ENCODE assay signal across 24 cellular contexts in the genomic region with DNA sequence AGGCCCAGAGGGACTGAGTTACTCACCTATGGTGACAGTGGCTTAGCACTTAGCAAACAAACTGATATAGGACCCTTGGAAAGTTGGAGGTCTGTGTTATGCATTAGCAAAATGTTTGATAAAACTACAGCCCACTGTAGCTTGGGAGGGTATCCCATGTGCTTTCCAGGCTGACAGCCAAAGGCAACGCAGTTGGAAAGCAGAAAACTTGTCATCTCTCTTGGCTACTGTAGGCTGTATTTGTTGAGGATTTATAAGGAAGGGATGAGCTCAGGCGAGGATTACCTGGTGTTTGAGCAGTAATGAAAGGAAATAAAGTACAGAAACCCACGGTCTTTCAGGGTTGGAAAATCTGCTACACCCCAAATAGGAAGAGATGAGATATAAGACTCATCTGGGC. TPM values are rescaled to one million over a fixed set of nuclear protein-coding genes. Genes with fewer than 3 reads are reported as not detected.
A peak's percentile ranks its signal among the peaks of the same experiment; 100 is the strongest.
DNase-seq lines count a peak whose midpoint lies in the region; ATAC-seq and TF ChIP-seq lines count a peak whose summit lies in the region.
"Had no signal": no experiment of that assay in that cellular context is flagged by ENCODE, and none has a peak within 500 bp of the region (broad histone marks: within the 10 kb centered on the region; RNA-seq: fewer than 3 reads in every experiment).

No MANE protein-coding gene starts in this region.

- H3K9me3 ChIP-seq in left ventricle myocardium inferior (replicated peaks), result no peaks in the 10 kb centered on the region
- no peaks in the 10 kb centered on the region for H3K9me3 ChIP-seq in right atrium auricular region
- H3K9me3 ChIP-seq: Caco-2, SJCRH30 had no signal

- peak overlapping the region; percentile 53 for H3K27ac Mint-ChIP-seq in stimulated activated effector memory CD8-positive, alpha-beta T cell treated with anti-CD3 and anti-CD28 coated beads, Interleukin-12 subunit alpha, Interleukin-12 subunit beta, amount 100 ng/mL, for 72 hours
- H3K27ac Mint-ChIP-seq: CD4-positive, alpha-beta T cell had no signal

- no peak for ATAC-seq in stimulated activated effector memory CD8-positive, alpha-beta T cell treated with anti-CD3 and anti-CD28 coated beads, Interleukin-12 subunit alpha, Interleukin-12 subunit beta, amount 100 ng/mL, for 72 hours
- ATAC-seq: GM12878 had no signal

- H3K36me3 Mint-ChIP-seq in stimulated activated effector memory CD8-positive, alpha-beta T cell treated with anti-CD3 and anti-CD28 coated beads, Interleukin-12 subunit alpha, Interleukin-12 subunit beta, amount 100 ng/mL, for 72 hours, result peaks cover 63% of the 10 kb centered on the region

- TF ChIP-seq CTCF in left ventricle myocardium inferior (IDR thresholded peaks at IDR 0.05; ENCODE audit: borderline replicate concordance), result no peak
- TF ChIP-seq CTCF in right atrium auricular region (IDR thresholded peaks at IDR 0.05), result no peak
- TF ChIP-seq CTCF in choroid plexus epithelial cell (conservative IDR thresholded peaks at IDR 0.05; ENCODE audit: low read depth, low read length), result no peak

- DNase-seq in left ventricle myocardium inferior (no peak), right atrium auricular region (ENCODE audit: low spot score) (no peak), choroid plexus epithelial cell (ENCODE audit: low read depth) (peak; percentile 23), posterior vena cava (ENCODE audit: low spot score) (peak; percentile 36), UCSD-AML1 (lab: John Stamatoyannopoulos, UW; ENCODE audit: unreplicated experiment) (no peak), NCI-H146 treated with DMSO at 0.1 percent for 48 hours (lab: John Stamatoyannopoulos, UW; ENCODE audit: unreplicated experiment) (no peak), CD1c-positive myeloid dendritic cell (ENCODE audit: extremely low spot score) (no peak)
- DNase-seq in stimulated activated effector memory CD8-positive, alpha-beta T cell treated with anti-CD3 and anti-CD28 coated beads, Interleukin-12 subunit alpha, Interleukin-12 subunit beta, amount 100 ng/mL, for 72 hours (ENCODE audit: low spot score in 2 of 2), result no peak
- DNase-seq: Caco-2; CD4-positive, alpha-beta T cell; DMS 273 treated with DMSO at 0.1 percent for 48 hours; DMS79 treated with DMSO at 0.1 percent for 48 hours; Karpas-422; MV-4-11; NCI-H1105 treated with DMSO at 0.1 percent for 48 hours; NCI-H1694; NCI-H2081; NCI-H2171; NCI-H345; NCI-H526; PC-9; SJCRH30 had no signal

- H3K4me1 ChIP-seq in left ventricle myocardium inferior (peaks cover 32% of the 10 kb centered on the region), right atrium auricular region (peaks cover 0 to 17% of the 10 kb centered on the region in 2 donors)
- H3K4me1 ChIP-seq: Caco-2, SJCRH30 had no signal

- H3K36me3 ChIP-seq in left ventricle myocardium inferior (peaks cover 23% of the 10 kb centered on the region), right atrium auricular region (no peaks in the 10 kb centered on the region)

- no peak overlapping the region for H3K4me3 ChIP-seq in left ventricle myocardium inferior
- no peak overlapping the region for H3K4me3 ChIP-seq in right atrium auricular region
- H3K4me3 ChIP-seq in choroid plexus epithelial cell (ENCODE audit: low read depth, low read length), result no peak overlapping the region
- H3K4me3 ChIP-seq: GM12878, PC-9, SJCRH30 had no signal

- H3K4me3 Mint-ChIP-seq in stimulated activated effector memory CD8-positive, alpha-beta T cell treated with anti-CD3 and anti-CD28 coated beads, Interleukin-12 subunit alpha, Interleukin-12 subunit beta, amount 100 ng/mL, for 72 hours, result no peak overlapping the region
- H3K4me3 Mint-ChIP-seq: CD4-positive, alpha-beta T cell had no signal

- intact Hi-C loops in left ventricle myocardium inferior (cut with micrococcal nuclease) (no loop called here), posterior vena cava (cut with DNase I) (no loop called here)

- peaks cover 27% of the 10 kb centered on the region for H3K4me1 Mint-ChIP-seq in stimulated activated effector memory CD8-positive, alpha-beta T cell treated with anti-CD3 and anti-CD28 coated beads, Interleukin-12 subunit alpha, Interleukin-12 subunit beta, amount 100 ng/mL, for 72 hours

- H3K27me3 ChIP-seq in left ventricle myocardium inferior (ENCODE audit: low read depth) (no peaks in the 10 kb centered on the region), right atrium auricular region (no peaks in the 10 kb centered on the region)
- H3K27me3 ChIP-seq: SJCRH30 had no signal

- peak overlapping the region; percentile 13 for H3K27ac ChIP-seq in left ventricle myocardium inferior (replicated peaks)
- no peak overlapping the region for H3K27ac ChIP-seq in right atrium auricular region
- H3K27ac ChIP-seq: PC-9, RWPE1, SJCRH30 had no signal

- no peaks in the 10 kb centered on the region for H3K9me3 Mint-ChIP-seq in stimulated activated effector memory CD8-positive, alpha-beta T cell treated with anti-CD3 and anti-CD28 coated beads, Interleukin-12 subunit alpha, Interleukin-12 subunit beta, amount 100 ng/mL, for 72 hours
- H3K9me3 Mint-ChIP-seq: CD4-positive, alpha-beta T cell had no signal

RNA-seq across cellular contexts. Expression of gene SDHAF2, which starts 23.8 kb away (rescaled TPM):
- total RNA-seq in left ventricle myocardium inferior (38.1 TPM), right atrium auricular region (10 to 100 TPM; 44.1 to 50.7 TPM), posterior vena cava (10 to 100 TPM; 23.4 to 24.9 TPM)

RNA-seq across cellular contexts. Expression of gene CPSF7, which starts 23.9 kb away (rescaled TPM):
- total RNA-seq in left ventricle myocardium inferior (39.9 TPM), right atrium auricular region (10 to 100 TPM; 24.6 to 31.4 TPM), posterior vena cava (10 to 100 TPM; 51.5 to 52.0 TPM)

RNA-seq across cellular contexts. Expression of gene LRRC10B, which starts 54.8 kb away (rescaled TPM):
- total RNA-seq in left ventricle myocardium inferior, result 0.88 TPM
- total RNA-seq in right atrium auricular region, result 1 to 10 TPM in 1 of 2 donors, under 1 TPM in 1; 0.37 to 1.1 TPM
- total RNA-seq in posterior vena cava, result 1 to 10 TPM; 1.5 to 1.6 TPM
- total RNA-seq: CD4-positive, alpha-beta T cell; GM12878 had no signal

Comparison
In these comparisons a context has a peak if more than half of its experiments do, and no peak if none do; other contexts are left out.
1. DNase-seq: peak in choroid plexus epithelial cell (single experiment) and posterior vena cava (single experiment); none in left ventricle myocardium inferior (single experiment), right atrium auricular region (single experiment), stimulated activated effector memory CD8-positive, alpha-beta T cell treated with anti-CD3 and anti-CD28 coated beads, Interleukin-12 subunit alpha, Interleukin-12 subunit beta, amount 100 ng/mL, for 72 hours (0 of 2), UCSD-AML1 (single experiment), NCI-H146 treated with DMSO at 0.1 percent for 48 hours (single experiment) and CD1c-positive myeloid dendritic cell (single experiment).